ENCODE assay signal across 9 cellular contexts in the genomic region with DNA sequence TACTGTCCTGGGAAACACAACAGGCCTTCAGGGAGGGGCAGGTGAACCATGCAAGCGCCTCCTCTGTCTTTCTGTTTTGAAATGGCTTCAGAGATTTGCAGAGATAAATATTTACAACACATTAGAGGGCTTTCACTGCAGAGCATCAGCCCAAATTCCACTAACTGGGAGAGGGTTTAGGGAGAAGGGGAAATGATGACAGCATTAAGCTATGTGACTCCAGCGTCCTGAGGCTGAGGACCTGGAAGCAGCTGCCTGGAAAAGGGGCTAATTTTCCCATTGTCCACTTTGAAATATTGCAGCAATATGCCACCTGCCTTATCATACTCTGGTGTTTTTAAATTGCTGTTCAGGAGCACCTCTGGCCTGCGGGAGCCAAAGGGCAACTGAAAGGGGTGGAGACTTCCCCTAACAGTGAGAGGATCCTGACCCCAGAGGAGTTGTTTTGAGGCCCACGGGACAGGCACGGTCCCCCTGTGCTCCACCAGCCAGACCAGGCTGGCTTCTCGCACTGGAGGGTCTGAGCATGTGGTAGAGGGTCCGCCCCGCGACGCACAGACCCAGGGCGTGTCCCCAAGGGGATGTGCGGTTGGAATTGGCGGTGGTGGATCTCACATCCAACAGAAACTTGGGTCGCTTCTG.
DNase-seq lines count a peak whose midpoint lies in the region; ATAC-seq and TF ChIP-seq lines count a peak whose summit lies in the region.
"Had no signal": no experiment of that assay in that cellular context is flagged by ENCODE, and none has a peak within 500 bp of the region (broad histone marks: within the 10 kb centered on the region; RNA-seq: fewer than 3 reads in every experiment).

No MANE protein-coding gene starts in this region.

- intact Hi-C loops in sciatic nerve (cut with DNase I) = no loop called here

- TF ChIP-seq POLR2A in Peyer's patch (IDR thresholded peaks at IDR 0.05) = no peak

- no peaks in the 10 kb centered on the region for H3K36me3 ChIP-seq in Peyer's patch

- no peaks in the 10 kb centered on the region for H3K27me3 ChIP-seq in Peyer's patch
- no peaks in the 10 kb centered on the region for H3K27me3 ChIP-seq in foreskin keratinocyte

- H3K27ac ChIP-seq in Peyer's patch (peak overlapping the region; percentile 26 to 76 (median 65)), foreskin keratinocyte (no peak overlapping the region)

- no peak overlapping the region for H3K4me3 ChIP-seq in Peyer's patch

- TF ChIP-seq CTCF in Peyer's patch (IDR thresholded peaks at IDR 0.05) (no peak), foreskin keratinocyte (conservative IDR thresholded peaks at IDR 0.05) (no peak)

- ATAC-seq in foreskin keratinocyte (peak; percentile 32), sciatic nerve (peak; percentile 41), GM19395 (IDR thresholded peaks at IDR 0.05; ENCODE audit: unreplicated experiment) (no peak)

- H3K9me3 ChIP-seq in Peyer's patch = no peaks in the 10 kb centered on the region

- DNase-seq in EL (peak; percentile 73), Peyer's patch (no peak), foreskin keratinocyte (no peak), sciatic nerve (ENCODE audit: low spot score) (no peak), HPDE6-E6E7 (ENCODE audit: extremely low spot score) (no peak), cerebellar nuclear complex (lab: John Stamatoyannopoulos, UW) (no peak)
- no peak for DNase-seq in stimulated activated CD4-positive, alpha-beta T cell treated with anti-CD3 and anti-CD28 coated beads, Interleukin-15, amount 100 ng/mL, for 24 hours
- DNase-seq: OCI-M1 had no signal

- H3K4me1 ChIP-seq in Peyer's patch = peaks cover 0 to 32% (median 13%) of the 10 kb centered on the region in 4 donors
- H3K4me1 ChIP-seq in foreskin keratinocyte = no peaks in the 10 kb centered on the region
